In the genomic region with DNA sequence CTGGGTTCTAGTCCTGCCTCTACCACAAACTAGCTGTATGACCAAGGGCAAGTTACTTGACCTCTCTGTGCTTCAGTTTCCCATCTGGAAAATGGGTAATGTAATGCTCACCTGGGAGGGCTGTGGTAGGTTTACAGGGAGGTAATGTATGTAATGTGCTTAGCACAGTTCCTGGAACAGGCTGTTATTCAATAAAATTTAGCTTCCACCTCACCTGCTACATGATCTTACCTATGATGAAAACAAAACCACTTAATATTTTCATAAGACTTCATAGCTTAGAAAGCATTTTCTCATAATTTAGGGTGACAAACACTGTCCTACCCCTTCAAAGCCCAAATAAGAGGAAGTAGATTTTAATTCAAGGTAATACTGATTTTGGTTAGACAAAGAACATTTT, we compare ENCODE assay signal across 35 cellular contexts.
"Had no signal": no experiment of that assay in that cellular context is flagged by ENCODE, and none has a peak within 500 bp of the region (broad histone marks: within the 10 kb centered on the region; RNA-seq: fewer than 3 reads in every experiment).

No MANE protein-coding gene starts in this region.

- H3K27ac ChIP-seq: adrenal gland, body of pancreas, brain microvascular endothelial cell, breast epithelium, VCaP had no signal

- DNase-seq: activated B cell treated with CpG ODN at 0.5 μM for 24 hours; activated CD4-positive, alpha-beta memory T cell treated with anti-CD3 and anti-CD28 coated beads for 36 hours; activated CD4-positive, alpha-beta T cell treated with anti-CD3 and anti-CD28 coated beads for 4 hours; activated CD4-positive, alpha-beta T cell treated with anti-CD3 and anti-CD28 coated beads, Interleukin-2, amount 10 ng/mL, durations not matched to agents 24 days and 14 days; activated CD4-positive, alpha-beta T cell treated with anti-CD3 and anti-CD28 coated beads, Interleukin-2, amount 50 U/mL, for 1 hour; activated CD4-positive, alpha-beta T cell treated with anti-CD3 and anti-CD28 coated beads, Interleukin-2, amount 50 U/mL, for 4 hours; activated CD4-positive, CD25-positive, alpha-beta regulatory T cell treated with anti-CD3 and anti-CD28 coated beads, Interleukin-2, amount 50 U/mL, for 72 hours; activated CD8-positive, alpha-beta memory T cell treated with anti-CD3 and anti-CD28 coated beads, Interleukin-2, amount 50 U/mL, for 4 hours; activated CD8-positive, alpha-beta T cell treated with anti-CD3 and anti-CD28 coated beads for 36 hours; activated effector memory CD4-positive, alpha-beta T cell treated with anti-CD3 and anti-CD28 coated beads, Interleukin-2, amount 50 U/mL, for 16 hours; activated gamma-delta T cell treated with Interleukin-2 at 50 U/mL for 16 hours; activated naive CD4-positive, alpha-beta T cell; activated naive CD4-positive, alpha-beta T cell treated with anti-CD3 and anti-CD28 coated beads for 36 hours; activated naive CD4-positive, alpha-beta T cell treated with anti-CD3 and anti-CD28 coated beads, Interleukin-2, amount 50 U/mL, for 16 hours; activated naive CD8-positive, alpha-beta T cell treated with anti-CD3 and anti-CD28 coated beads for 36 hours; activated T-cell treated with anti-CD3 and anti-CD28 coated beads for 4 hours; activated T-cell treated with anti-CD3 and anti-CD28 coated beads, Interleukin-2, amount 50 U/mL, for 1 hour; activated T-cell treated with anti-CD3 and anti-CD28 coated beads, Interleukin-2, amount 50 U/mL, for 4 hours; activated T-cell treated with anti-CD3 and anti-CD28 coated beads, Interleukin-2, amount 50 U/mL, for 72 hours; adrenal gland; amniotic stem cell; aorta; body of pancreas; brain microvascular endothelial cell; central memory CD4-positive, alpha-beta T cell; T-helper 1 cell; T-helper 2 cell; T-helper 9 cell had no signal

- H3K27me3 ChIP-seq: adrenal gland, body of pancreas, brain microvascular endothelial cell, breast epithelium had no signal

- H3K4me1 ChIP-seq: adrenal gland, body of pancreas, breast epithelium had no signal

- H3K4me3 Mint-ChIP-seq: activated B cell treated with CpG ODN at 0.5 μM for 24 hours; activated CD4-positive, alpha-beta memory T cell treated with anti-CD3 and anti-CD28 coated beads for 36 hours; activated CD4-positive, alpha-beta T cell treated with anti-CD3 and anti-CD28 coated beads, Interleukin-2, amount 10 ng/mL, durations not matched to agents 24 days and 14 days; activated CD8-positive, alpha-beta T cell treated with anti-CD3 and anti-CD28 coated beads for 36 hours; activated naive CD4-positive, alpha-beta T cell treated with anti-CD3 and anti-CD28 coated beads for 36 hours; activated naive CD8-positive, alpha-beta T cell treated with anti-CD3 and anti-CD28 coated beads for 36 hours; activated T-cell treated with anti-CD3 and anti-CD28 coated beads, Interleukin-2, amount 50 U/mL, for 4 hours; activated T-cell treated with anti-CD3 and anti-CD28 coated beads, Interleukin-2, amount 50 U/mL, for 72 hours; activated T-helper 1 cell treated with anti-CD3 and anti-CD28 coated beads, Interleukin-12 subunit alpha, Interleukin-12 subunit beta, Interleukin-2, Interleukin-4 antibody, amounts not matched to agents 30 ng/mL and 10 ng/mL and 1 ng/mL, durations not matched to agents 14 hours and 24 hours and 36 hours; activated T-helper 17 cell treated with anti-CD3 and anti-CD28 coated beads, Interleukin-2, amount 50 U/mL, for 72 hours; T-helper 1 cell treated with Interleukin-12 subunit alpha and Interleukin-12 subunit beta and Interleukin-4 antibody, amounts not matched to agents 30 μg/mL and 1 μg/mL, for 36 hours; T-helper 2 cell treated with Interferon-gamma antibody and Interleukin-4, amounts not matched to agents 5 μg/mL and 100 μg/mL, for 36 hours had no signal

- H3K9me3 Mint-ChIP-seq: activated B cell treated with CpG ODN at 0.5 μM for 24 hours; activated CD4-positive, alpha-beta memory T cell treated with anti-CD3 and anti-CD28 coated beads for 36 hours; activated naive CD4-positive, alpha-beta T cell treated with anti-CD3 and anti-CD28 coated beads for 36 hours; activated T-cell treated with anti-CD3 and anti-CD28 coated beads, Interleukin-2, amount 50 U/mL, for 4 hours; activated T-helper 1 cell treated with anti-CD3 and anti-CD28 coated beads, Interleukin-12 subunit alpha, Interleukin-12 subunit beta, Interleukin-2, Interleukin-4 antibody, amounts not matched to agents 30 ng/mL and 10 ng/mL and 1 ng/mL, durations not matched to agents 14 hours and 24 hours and 36 hours; activated T-helper 17 cell treated with anti-CD3 and anti-CD28 coated beads, Interleukin-2, amount 50 U/mL, for 72 hours had no signal

- H3K4me3 ChIP-seq: adrenal gland, body of pancreas, breast epithelium had no signal

- ATAC-seq: activated CD8-positive, alpha-beta T cell treated with anti-CD3 and anti-CD28 coated beads for 36 hours; activated naive CD4-positive, alpha-beta T cell treated with anti-CD3 and anti-CD28 coated beads, Interleukin-2, amount 50 U/mL, for 72 hours; activated T-cell treated with anti-CD3 and anti-CD28 coated beads, Interleukin-2, amount 50 U/mL, for 4 hours; activated T-cell treated with anti-CD3 and anti-CD28 coated beads, Interleukin-2, amount 50 U/mL, for 72 hours; activated T-helper 17 cell treated with anti-CD3 and anti-CD28 coated beads, Interleukin-2, amount 50 U/mL, for 72 hours; body of pancreas had no signal

- H3K36me3 ChIP-seq: adrenal gland, brain microvascular endothelial cell, breast epithelium had no signal

- H3K36me3 Mint-ChIP-seq: activated CD4-positive, alpha-beta memory T cell treated with anti-CD3 and anti-CD28 coated beads for 36 hours had no signal

- H3K9me3 ChIP-seq: adrenal gland, body of pancreas, breast epithelium had no signal

- H3K27ac Mint-ChIP-seq: activated B cell treated with CpG ODN at 0.5 μM for 24 hours; activated CD4-positive, alpha-beta memory T cell treated with anti-CD3 and anti-CD28 coated beads for 36 hours; activated CD4-positive, alpha-beta T cell treated with anti-CD3 and anti-CD28 coated beads, Interleukin-2, amount 10 ng/mL, durations not matched to agents 24 days and 14 days; activated CD8-positive, alpha-beta T cell treated with anti-CD3 and anti-CD28 coated beads for 36 hours; activated naive CD4-positive, alpha-beta T cell treated with anti-CD3 and anti-CD28 coated beads for 36 hours; activated naive CD4-positive, alpha-beta T cell treated with anti-CD3 and anti-CD28 coated beads, Interleukin-2, amount 50 U/mL, for 72 hours; activated naive CD8-positive, alpha-beta T cell treated with anti-CD3 and anti-CD28 coated beads for 36 hours; activated T-cell treated with anti-CD3 and anti-CD28 coated beads, Interleukin-2, amount 50 U/mL, for 72 hours; activated T-helper 1 cell treated with anti-CD3 and anti-CD28 coated beads, Interleukin-12 subunit alpha, Interleukin-12 subunit beta, Interleukin-2, Interleukin-4 antibody, amounts not matched to agents 30 ng/mL and 10 ng/mL and 1 ng/mL, durations not matched to agents 14 hours and 24 hours and 36 hours; activated T-helper 17 cell treated with anti-CD3 and anti-CD28 coated beads, Interleukin-2, amount 50 U/mL, for 72 hours; T-helper 1 cell treated with Interleukin-12 subunit alpha and Interleukin-12 subunit beta and Interleukin-4 antibody, amounts not matched to agents 30 μg/mL and 1 μg/mL, for 36 hours; T-helper 2 cell treated with Interferon-gamma antibody and Interleukin-4, amounts not matched to agents 5 μg/mL and 100 μg/mL, for 36 hours had no signal

- H3K4me1 Mint-ChIP-seq: activated B cell treated with CpG ODN at 0.5 μM for 24 hours had no signal
